In the genomic region with DNA sequence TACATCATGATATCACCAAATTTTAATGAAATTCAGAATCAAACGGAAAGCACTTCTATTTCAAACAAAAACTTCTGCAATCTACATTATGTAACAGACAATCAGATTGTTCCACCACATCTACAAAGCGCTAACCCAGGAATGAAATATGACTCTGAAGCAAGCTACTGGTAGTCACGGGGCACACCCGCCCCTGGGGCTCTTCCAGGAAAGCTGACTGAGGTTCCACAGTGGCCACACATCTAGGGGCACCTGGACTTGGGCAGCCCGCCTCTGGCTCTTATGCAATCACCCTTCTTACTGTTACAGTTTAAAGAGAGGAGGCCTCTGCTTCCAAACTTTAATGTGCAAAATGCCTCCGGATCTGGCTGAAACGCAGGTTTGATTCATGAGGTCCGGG, we compare ENCODE assay signal across 8 cellular contexts. TPM values are rescaled to one million over a fixed set of nuclear protein-coding genes. Genes with fewer than 3 reads are reported as not detected.
DNase-seq lines count a peak whose midpoint lies in the region; ATAC-seq lines count a peak whose summit lies in the region.

No MANE protein-coding gene starts in this region.

- peak in 1 of 2 donors; percentile 39 for ATAC-seq in naive thymus-derived CD8-positive, alpha-beta T cell
- ATAC-seq in HG03565 (IDR thresholded peaks at IDR 0.05; ENCODE audit: unreplicated experiment) (no peak), HG02588 (IDR thresholded peaks at IDR 0.05; ENCODE audit: unreplicated experiment) (no peak)

- peaks cover 14 to 18% of the 10 kb centered on the region in 2 donors for H3K4me1 ChIP-seq in esophagus (ENCODE audit: control insufficient read depth in 2 of 2, insufficient read depth in 2 of 2, low read length in 1 of 2)

- peak overlapping the region; percentile 53 for H3K27ac Mint-ChIP-seq in T-helper 2 cell treated with Interferon-gamma antibody and Interleukin-4, amounts not matched to agents 5 μg/mL and 100 μg/mL, for 36 hours
- H3K27ac Mint-ChIP-seq in naive thymus-derived CD8-positive, alpha-beta T cell = peak overlapping the region; percentile 38 to 94 (median 88)

- no peaks in the 10 kb centered on the region for H3K36me3 Mint-ChIP-seq in T-helper 2 cell treated with Interferon-gamma antibody and Interleukin-4, amounts not matched to agents 5 μg/mL and 100 μg/mL, for 36 hours (ENCODE audit: low read depth)
- H3K36me3 Mint-ChIP-seq in naive thymus-derived CD8-positive, alpha-beta T cell = peaks cover 0 to 6% (median 0%) of the 10 kb centered on the region in 3 donors

- DNase-seq in T-helper 2 cell treated with Interferon-gamma antibody and Interleukin-4, amounts not matched to agents 5 μg/mL and 100 μg/mL, for 36 hours (ENCODE audit: low spot score) = no peak
- DNase-seq in T-helper 2 cell = no peak
- DNase-seq in SKM-1 (lab: John Stamatoyannopoulos, UW; ENCODE audit: unreplicated experiment) = peak; percentile 5
- peak in 1 of 10 donors; percentile 13 for DNase-seq in naive thymus-derived CD8-positive, alpha-beta T cell
- DNase-seq in NCI-H187 treated with DMSO at 0.1 percent for 48 hours (lab: John Stamatoyannopoulos, UW) = no peak

- no peaks in the 10 kb centered on the region for H3K27me3 Mint-ChIP-seq in T-helper 2 cell treated with Interferon-gamma antibody and Interleukin-4, amounts not matched to agents 5 μg/mL and 100 μg/mL, for 36 hours (ENCODE audit: low read depth)
- no peaks in the 10 kb centered on the region for H3K27me3 Mint-ChIP-seq in naive thymus-derived CD8-positive, alpha-beta T cell

- no peak overlapping the region for H3K4me3 ChIP-seq in esophagus (ENCODE audit: low read depth in 1 of 2, low read length in 2 of 2)

- POLR2A ChIA-PET in naive thymus-derived CD8-positive, alpha-beta T cell (lab: Charles Lee) = interaction anchor here (0.9 to 1.1 kb wide), 2 partner anchors 16 to 28 kb away, joined by 3 to 4 read pairs; a partner anchor contains a TSS

- H3K4me3 Mint-ChIP-seq in T-helper 2 cell treated with Interferon-gamma antibody and Interleukin-4, amounts not matched to agents 5 μg/mL and 100 μg/mL, for 36 hours = peak overlapping the region; percentile 73
- H3K4me3 Mint-ChIP-seq in naive thymus-derived CD8-positive, alpha-beta T cell = peak overlapping the region in 9 of 10 donors; percentile 72 to 89 (median 77)

- WGBS in esophagus, 2 donors = 14 to 18% methylated on average over 8 of the region's 8 CpGs

- no peaks in the 10 kb centered on the region for H3K27me3 ChIP-seq in esophagus (ENCODE audit: control insufficient read depth in 1 of 2, insufficient read depth in 2 of 2, low read length in 2 of 2)

- H3K9me3 Mint-ChIP-seq in T-helper 2 cell treated with Interferon-gamma antibody and Interleukin-4, amounts not matched to agents 5 μg/mL and 100 μg/mL, for 36 hours = no peaks in the 10 kb centered on the region
- no peaks in the 10 kb centered on the region for H3K9me3 Mint-ChIP-seq in naive thymus-derived CD8-positive, alpha-beta T cell

- H3K36me3 ChIP-seq in esophagus (ENCODE audit: control insufficient read depth in 2 of 2, insufficient read depth in 2 of 2, low read length in 1 of 2) = no peaks in the 10 kb centered on the region

- peaks cover 21% of the 10 kb centered on the region for H3K4me1 Mint-ChIP-seq in T-helper 2 cell treated with Interferon-gamma antibody and Interleukin-4, amounts not matched to agents 5 μg/mL and 100 μg/mL, for 36 hours (ENCODE audit: low read depth)
- peaks cover 16 to 53% (median 35%) of the 10 kb centered on the region in 4 donors for H3K4me1 Mint-ChIP-seq in naive thymus-derived CD8-positive, alpha-beta T cell

- no peaks in the 10 kb centered on the region for H3K9me3 ChIP-seq in esophagus (ENCODE audit: control insufficient read depth in 2 of 2, insufficient read depth in 1 of 2, low read depth in 1 of 2, low read length in 1 of 2)

- H3K27ac ChIP-seq in esophagus (ENCODE audit: low read depth in 2 of 2, low read length in 1 of 2) = peak overlapping the region; percentile 86 to 92

RNA-seq across cellular contexts. Expression of a gene that starts 27.5 kb away (rescaled TPM):
- polyA plus RNA-seq in esophagus = 1 to 10 TPM; 6.8 to 8.0 TPM
- total RNA-seq in naive thymus-derived CD8-positive, alpha-beta T cell = 10 to 100 TPM; 29.5 to 33.8 TPM
- polyA plus RNA-seq in naive thymus-derived CD8-positive, alpha-beta T cell = under 1 TPM; 0.37 to 0.85 (median 0.43) TPM

Comparison
In these comparisons a context has a peak if more than half of its experiments do, and no peak if none do; other contexts are left out.
1. RNA of a gene that starts 27.5 kb away (polyA plus RNA-seq): 6.8 to 8.0 TPM in esophagus; 0.37 to 0.85 TPM in naive thymus-derived CD8-positive, alpha-beta T cell; every median in the first group is over 4 times any median in the second.